In the genomic region with DNA sequence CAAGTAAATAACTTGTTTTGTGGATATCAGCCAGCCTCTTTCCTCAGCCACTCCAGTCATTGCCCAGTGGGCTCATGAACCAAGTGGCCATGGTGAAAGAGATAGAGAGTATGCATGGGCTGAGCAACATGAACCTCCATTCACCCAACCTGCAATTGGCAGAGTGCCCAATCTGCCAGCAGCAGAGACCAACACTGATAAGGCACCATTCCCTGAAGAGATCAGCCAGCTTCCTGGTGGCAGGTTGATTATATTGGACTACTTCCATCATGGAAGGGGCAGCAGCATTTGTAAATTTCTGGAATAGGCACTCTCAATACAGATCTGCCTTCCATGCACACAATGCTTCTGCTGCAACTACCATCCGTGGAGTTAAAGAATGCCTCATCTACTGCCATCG, we compare ENCODE assay signal across 23 cellular contexts. TPM values are rescaled to one million over a fixed set of nuclear protein-coding genes. Genes with fewer than 3 reads are reported as not detected.
DNase-seq lines count a peak whose midpoint lies in the region; ATAC-seq, FAIRE-seq and TF ChIP-seq lines count a peak whose summit lies in the region.
"Had no signal": no experiment of that assay in that cellular context is flagged by ENCODE, and none has a peak within 500 bp of the region (broad histone marks: within the 10 kb centered on the region; RNA-seq: fewer than 3 reads in every experiment).

No MANE protein-coding gene starts in this region.

- no peaks in the 10 kb centered on the region for H3K36me3 ChIP-seq in Peyer's patch
- H3K36me3 ChIP-seq in pancreas: no peaks in the 10 kb centered on the region
- no peaks in the 10 kb centered on the region for H3K36me3 ChIP-seq in Caco-2 (ENCODE audit: control insufficient read depth, insufficient read depth, low read length)
- H3K36me3 ChIP-seq: BLaER1 treated with 17β-estradiol and CSF1 and Interleukin-3, amounts not matched to agents 10 nM and 100 nM; gastrocnemius medialis; prostate gland had no signal

- POLR2A ChIA-PET in Caco-2 (lab: Charles Lee): no interaction called here

- peak; percentile 41 for DNase-seq in NCI-H2171 treated with DMSO at 0.1 percent for 48 hours (lab: John Stamatoyannopoulos, UW)
- no peak for DNase-seq in NCI-H2171 (lab: John Stamatoyannopoulos, UW)
- peak; percentile 72 for DNase-seq in NCI-H146 (lab: John Stamatoyannopoulos, UW)
- DNase-seq in Peyer's patch: peak in 2 of 3 donors; percentile 51 to 53
- peak; percentile 29 to 77 (median 60) for DNase-seq in pancreas
- DNase-seq in activated CD4-positive, CD25-positive, alpha-beta regulatory T cell (lab: John Stamatoyannopoulos, UW): no peak
- DNase-seq in Caco-2: no peak
- DNase-seq in RKO (ENCODE audit: low spot score): no peak
- DNase-seq: activated CD4-positive, alpha-beta T cell treated with anti-CD3 and anti-CD28 coated beads, Interleukin-2, amount 10 ng/mL, durations not matched to agents 24 days and 14 days; activated naive CD4-positive, alpha-beta T cell treated with anti-CD3 and anti-CD28 coated beads, Interleukin-2, amount 10 ng/mL, durations not matched to agents 7 days and 5 days; aorta; gastrocnemius medialis; kidney glomerular epithelial cell; naive thymus-derived CD8-positive, alpha-beta T cell; NCI-H187 treated with DMSO at 0.1 percent for 48 hours; stimulated activated CD4-positive, alpha-beta T cell treated with anti-CD3 and anti-CD28 coated beads, Interleukin-4, amount 100 ng/mL, for 24 hours had no signal

- H3K27me3 Mint-ChIP-seq in Caco-2 (ENCODE audit: insufficient read depth, unreplicated experiment): no peaks in the 10 kb centered on the region
- H3K27me3 Mint-ChIP-seq: central memory CD8-positive, alpha-beta T cell had no signal

- TF ChIP-seq CTCF in Peyer's patch (IDR thresholded peaks at IDR 0.05) (no peak), pancreas (IDR thresholded peaks at IDR 0.05) (no peak), Caco-2 (IDR thresholded peaks at IDR 0.05; ENCODE audit: insufficient read depth in 1 of 2, low read depth in 1 of 2, low read length in 1 of 2, severe bottlenecking in 1 of 2, unreplicated experiment in 1 of 2) (no peak)

- no peak overlapping the region for H3K27ac Mint-ChIP-seq in Caco-2 (ENCODE audit: unreplicated experiment)
- H3K27ac Mint-ChIP-seq: activated naive CD4-positive, alpha-beta T cell treated with anti-CD3 and anti-CD28 coated beads, Interleukin-2, amount 10 ng/mL, durations not matched to agents 7 days and 5 days; memory B cell; naive thymus-derived CD8-positive, alpha-beta T cell had no signal

- intact Hi-C loops in pancreas (cut with DNase I): no loop called here
- intact Hi-C loops in Caco-2 (cut with micrococcal nuclease; ENCODE audit: unreplicated experiment): no loop called here

- peaks cover 26% of the 10 kb centered on the region for H3K9me3 Mint-ChIP-seq in Caco-2 (ENCODE audit: unreplicated experiment)

- no peaks in the 10 kb centered on the region for H3K27me3 ChIP-seq in Peyer's patch
- H3K27me3 ChIP-seq in pancreas: no peaks in the 10 kb centered on the region
- no peaks in the 10 kb centered on the region for H3K27me3 ChIP-seq in Caco-2 (replicated peaks; ENCODE audit: control insufficient read depth, insufficient read depth, low read length)
- H3K27me3 ChIP-seq: BLaER1 treated with 17β-estradiol and CSF1 and Interleukin-3, amounts not matched to agents 10 nM and 100 nM; gastrocnemius medialis had no signal

- no TSS peak for BruUV-seq in Caco-2 (replicated peaks; lab: Mats Ljungman, UMichigan)

- FAIRE-seq in pancreas (lab: Jason Lieb, UNC): no peak
- FAIRE-seq: A549, TTC549 had no signal

- 69 to 71% methylated on average over 2 of the region's 2 CpGs for WGBS in pancreas, 2 donors

- H3K36me3 Mint-ChIP-seq in Caco-2 (ENCODE audit: insufficient read depth, unreplicated experiment): peaks cover 4% of the 10 kb centered on the region

- H3K4me1 ChIP-seq in Peyer's patch (no peaks in the 10 kb centered on the region), pancreas (peaks cover 0 to 7% (median 0%) of the 10 kb centered on the region in 3 donors), Caco-2 (peaks cover 23% of the 10 kb centered on the region)
- H3K4me1 ChIP-seq: A549, gastrocnemius medialis, prostate gland had no signal

- CTCF ChIA-PET in Caco-2 (lab: Charles Lee): interaction anchor here (0.6 kb wide), 1 partner anchor 11 kb away, joined by 3 read pairs; no protein-coding TSS in a partner anchor

- H3K4me3 Mint-ChIP-seq in Caco-2 (ENCODE audit: unreplicated experiment): no peak overlapping the region
- H3K4me3 Mint-ChIP-seq: activated CD4-positive, alpha-beta T cell treated with anti-CD3 and anti-CD28 coated beads, Interleukin-2, amount 10 ng/mL, durations not matched to agents 24 days and 14 days; activated naive CD4-positive, alpha-beta T cell treated with anti-CD3 and anti-CD28 coated beads, Interleukin-2, amount 10 ng/mL, durations not matched to agents 7 days and 5 days; central memory CD8-positive, alpha-beta T cell; memory B cell; naive thymus-derived CD8-positive, alpha-beta T cell had no signal

- H3K4me3 ChIP-seq in Peyer's patch (no peak overlapping the region), pancreas (no peak overlapping the region), Caco-2 (ENCODE audit: low read depth, low read length) (no peak overlapping the region)
- H3K4me3 ChIP-seq: A549; BLaER1 treated with 17β-estradiol and CSF1 and Interleukin-3, amounts not matched to agents 10 nM and 100 nM; gastrocnemius medialis; prostate gland; smooth muscle cell had no signal

- H3K27ac ChIP-seq in Peyer's patch (no peak overlapping the region), pancreas (no peak overlapping the region)
- H3K27ac ChIP-seq: A549; BLaER1 treated with 17β-estradiol and CSF1 and Interleukin-3, amounts not matched to agents 10 nM and 100 nM; gastrocnemius medialis; prostate gland had no signal

- TF ChIP-seq POLR2A in Peyer's patch (IDR thresholded peaks at IDR 0.05): no peak

- H3K4me1 Mint-ChIP-seq in Caco-2 (ENCODE audit: low read depth, unreplicated experiment): peaks cover 9% of the 10 kb centered on the region
- H3K4me1 Mint-ChIP-seq: central memory CD8-positive, alpha-beta T cell had no signal

- peak; percentile 55 to 91 (median 84) for ATAC-seq in pancreas
- ATAC-seq: A549; gastrocnemius medialis; naive thymus-derived CD8-positive, alpha-beta T cell had no signal

- H3K9me3 ChIP-seq in Peyer's patch: peaks cover 0 to 3% (median 0%) of the 10 kb centered on the region in 4 donors
- H3K9me3 ChIP-seq in pancreas: no peaks in the 10 kb centered on the region
- peaks cover 10% of the 10 kb centered on the region for H3K9me3 ChIP-seq in Caco-2
- H3K9me3 ChIP-seq: gastrocnemius medialis, prostate gland had no signal

RNA-seq across cellular contexts. Expression of a gene that starts 10.3 kb away (rescaled TPM):
- total RNA-seq in Peyer's patch (10 to 100 TPM in 1 of 4 donors, 1 to 10 TPM in 2, under 1 TPM in 1; 0.67 to 12.4 (median 1.1) TPM), pancreas (1 to 10 TPM in 3 of 6 donors, under 1 TPM in 3; 0.54 to 2.0 (median 0.97) TPM), Caco-2 (2022) (3.9 and 4.6 TPM in 2 replicates)
- polyA plus RNA-seq in pancreas: 1 to 10 TPM in 1 of 2 donors, under 1 TPM in 1; 0.80 to 1.8 TPM
- polyA plus RNA-seq: smooth muscle cell had no signal

Comparison
In these comparisons a context has a peak if more than half of its experiments do, and no peak if none do; other contexts are left out.
1. DNase-seq: peak in NCI-H2171 treated with DMSO at 0.1 percent for 48 hours (single experiment), NCI-H146 (single experiment), Peyer's patch (2 of 3) and pancreas (6 of 6); none in NCI-H2171 (single experiment), activated CD4-positive, CD25-positive, alpha-beta regulatory T cell (0 of 4), Caco-2 (0 of 2) and RKO (single experiment).